In genomic region chr19:18475762-18476331, GRCh38 we compare ENCODE assay signal across 17 cellular contexts. TPM values are rescaled to one million over a fixed set of nuclear protein-coding genes. Genes with fewer than 3 reads are reported as not detected.
A peak's percentile ranks its signal among the peaks of the same experiment; 100 is the strongest.
DNase-seq lines count a peak whose midpoint lies in the region; ATAC-seq, FAIRE-seq and TF ChIP-seq lines count a peak whose summit lies in the region.
"Had no signal": no experiment of that assay in that cellular context is flagged by ENCODE, and none has a peak within 500 bp of the region (broad histone marks: within the 10 kb centered on the region; RNA-seq: fewer than 3 reads in every experiment).

No MANE protein-coding gene starts in this region.

- H3K4me3 Mint-ChIP-seq in CD8-positive, alpha-beta T cell, result peak overlapping the region; percentile 20
- no peak overlapping the region for H3K4me3 Mint-ChIP-seq in HFFc6
- H3K4me3 Mint-ChIP-seq in neural progenitor cell, result peak overlapping the region; percentile 6

- no peaks in the 10 kb centered on the region for H3K9me3 ChIP-seq in CD8-positive, alpha-beta T cell (ENCODE audit: low read length)
- H3K9me3 ChIP-seq in K562 (replicated peaks; ENCODE audit: control insufficient read depth, insufficient read depth, low read depth, low read length), result no peaks in the 10 kb centered on the region
- H3K9me3 ChIP-seq in neural progenitor cell (ENCODE audit: low read depth), result no peaks in the 10 kb centered on the region

- H3K79me2 ChIP-seq in K562 (ENCODE audit: control insufficient read depth, insufficient read depth, low read length) (peaks cover 73% of the 10 kb centered on the region), neural progenitor cell (ENCODE audit: low read depth) (peaks cover 9% of the 10 kb centered on the region)

- no peaks in the 10 kb centered on the region for H3K27me3 Mint-ChIP-seq in CD8-positive, alpha-beta T cell (ENCODE audit: low read depth)
- peaks cover 1% of the 10 kb centered on the region; the same call in 1 of the 2 replicates for H3K27me3 Mint-ChIP-seq in HFFc6 (ENCODE audit: insufficient read depth)
- H3K27me3 Mint-ChIP-seq in neural progenitor cell (ENCODE audit: insufficient read depth, low read depth), result no peaks in the 10 kb centered on the region

- POLR2A ChIA-PET in CD8-positive, alpha-beta T cell (lab: Charles Lee), result interaction anchor here (1.6 kb wide), 1 partner anchor 82 kb away, joined by 4 read pairs; the partner anchor contains the start of gene KXD1
- POLR2A ChIA-PET in K562 (lab: Yijun Ruan, JAX), result interaction anchor here (0.5 to 1.0 kb wide), 2 partner anchors 11 to 97 kb away, joined by 3 to 5 read pairs; no protein-coding TSS in a partner anchor

- WGBS in K562 (ENCODE audit: insufficient coverage, low coverage, missing lambda C conversion rate), result 85% methylated on average over 17 of the region's 19 CpGs

- intact Hi-C loops in CD8-positive, alpha-beta T cell (cut with DNase I, micrococcal nuclease), result loop anchor here in 1 of 2 experiments (1.0 kb wide), 2 partner anchors 20 to 45 kb away; no protein-coding TSS in a partner anchor
- intact Hi-C loops in K562 (cut with micrococcal nuclease), result loop anchor here (5.0 kb wide), 1 partner anchor 116 kb away; no protein-coding TSS in a partner anchor

- H3K9me3 Mint-ChIP-seq in CD8-positive, alpha-beta T cell, result no peaks in the 10 kb centered on the region
- H3K9me3 Mint-ChIP-seq in HFFc6 (no peaks in the 10 kb centered on the region), neural progenitor cell (peaks cover 2% of the 10 kb centered on the region)

- H2AFZ ChIP-seq in K562 (ENCODE audit: low read depth, low read length) (no peak overlapping the region), neural progenitor cell (replicated peaks) (no peak overlapping the region)

- ATAC-seq in CD8-positive, alpha-beta T cell, result no peak
- no peak for ATAC-seq in K562
- no peak for ATAC-seq in GM18511 (IDR thresholded peaks at IDR 0.05; ENCODE audit: unreplicated experiment)
- ATAC-seq in GM18519 (IDR thresholded peaks at IDR 0.05; ENCODE audit: low FRiP score, unreplicated experiment), result no peak
- ATAC-seq: esophagus mucosa had no signal

- H3K9ac ChIP-seq in K562 (ENCODE audit: insufficient read depth in 1 of 2, low read depth in 2 of 2, low read length in 2 of 2) (0 out of 4 replicates have a peak overlapping the region, but pooled peaks of 1 of the 2 experiments have one; percentile 4), neural progenitor cell (no peak overlapping the region)

- peaks cover 3% of the 10 kb centered on the region for H3K36me3 ChIP-seq in CD8-positive, alpha-beta T cell (ENCODE audit: insufficient read depth, low read length)
- H3K36me3 ChIP-seq in K562 (ENCODE audit: control insufficient read depth, insufficient read depth, low read length), result peaks cover 17% of the 10 kb centered on the region; the same call in 2 of the 3 replicates
- H3K36me3 ChIP-seq in neural progenitor cell, result no peaks in the 10 kb centered on the region

- CTCF ChIA-PET in CD8-positive, alpha-beta T cell (lab: Charles Lee), result interaction anchor here (3.4 kb wide), 1 partner anchor 372 kb away, joined by 11 read pairs; no protein-coding TSS in a partner anchor
- CTCF ChIA-PET in K562 (lab: Yijun Ruan, JAX; ENCODE audit: low intra/inter-chr PET ratio), result no interaction called here

- BruUV-seq in K562 (replicated peaks; lab: Mats Ljungman, UMichigan), result no TSS peak

- in situ Hi-C loops in K562 (cut with MboI), result no loop called here

- no peak for TF ChIP-seq RAD21 in K562 (CRISPR knock-in tag; conservative IDR thresholded peaks at IDR 0.05 in 1 of 2, IDR thresholded peaks at IDR 0.05 in 1 of 2)

- TF ChIP-seq CTCF in CD8-positive, alpha-beta T cell (IDR thresholded peaks at IDR 0.05), result no peak
- TF ChIP-seq CTCF in HFFc6 (IDR thresholded peaks at IDR 0.05) (no peak), K562 (IDR thresholded peaks at IDR 0.05 in 2 of 3, conservative IDR thresholded peaks at IDR 0.05 in 1 of 3; ENCODE audit: insufficient read depth in 2 of 3, low read depth in 1 of 3, low read length in 3 of 3) (no peak), neural progenitor cell (IDR thresholded peaks at IDR 0.05) (no peak)

- no peaks in the 10 kb centered on the region for H3K27me3 ChIP-seq in CD8-positive, alpha-beta T cell (ENCODE audit: insufficient read depth, low read length)
- H3K27me3 ChIP-seq in K562 (ENCODE audit: control insufficient read depth in 2 of 2, insufficient read depth in 2 of 2, low read length in 2 of 2), result no peaks in the 10 kb centered on the region
- no peaks in the 10 kb centered on the region for H3K27me3 ChIP-seq in neural progenitor cell

- no peak overlapping the region for H3K4me3 ChIP-seq in CD8-positive, alpha-beta T cell (ENCODE audit: low read depth, low read length)
- no peak overlapping the region for H3K4me3 ChIP-seq in K562
- H3K4me3 ChIP-seq in neural progenitor cell, result no peak overlapping the region

- peaks cover 3% of the 10 kb centered on the region for H3K9me1 ChIP-seq in K562 (ENCODE audit: control insufficient read depth, insufficient read depth, low read length)

- H3K4me2 ChIP-seq in K562 (ENCODE audit: insufficient read depth, low read length), result no peak overlapping the region
- no peak overlapping the region for H3K4me2 ChIP-seq in neural progenitor cell

- peak overlapping the region; percentile 90 for H3K27ac Mint-ChIP-seq in CD8-positive, alpha-beta T cell
- peak overlapping the region; percentile 62; the same call in 1 of the 2 replicates for H3K27ac Mint-ChIP-seq in HFFc6
- peak overlapping the region; percentile 5 for H3K27ac Mint-ChIP-seq in neural progenitor cell

- peaks cover 60% of the 10 kb centered on the region for H3K4me1 Mint-ChIP-seq in CD8-positive, alpha-beta T cell (ENCODE audit: low read depth)
- H3K4me1 Mint-ChIP-seq in HFFc6 (ENCODE audit: low read depth) (peaks cover 49% of the 10 kb centered on the region), neural progenitor cell (peaks cover 22% of the 10 kb centered on the region)

- H4K20me1 ChIP-seq in K562 (replicated peaks; ENCODE audit: control insufficient read depth, insufficient read depth, low read length), result peaks cover 35% of the 10 kb centered on the region
- peaks cover 34% of the 10 kb centered on the region for H4K20me1 ChIP-seq in neural progenitor cell (ENCODE audit: low read depth)

- FAIRE-seq in K562 (lab: Jason Lieb, UNC), result no peak
- FAIRE-seq: colon, GM19239 had no signal

- no peak for TF ChIP-seq POLR2A in K562 (conservative IDR thresholded peaks at IDR 0.05)

- peak overlapping the region; percentile 42 for H3K27ac ChIP-seq in CD8-positive, alpha-beta T cell (ENCODE audit: low read depth, low read length)
- H3K27ac ChIP-seq in K562 (ENCODE audit: extremely low read depth, low read depth, low read length) (no peak overlapping the region), neural progenitor cell (no peak overlapping the region)
- H3K27ac ChIP-seq: C4-2B had no signal

- no peak for TF ChIP-seq EP300 in K562 (IDR thresholded peaks at IDR 0.05; ENCODE audit: low read length)

- no peaks in the 10 kb centered on the region for H3F3A ChIP-seq in neural progenitor cell (ENCODE audit: low read depth)

- no peak for DNase-seq in CD8-positive, alpha-beta T cell
- DNase-seq in HFFc6 (no peak), K562 (ENCODE audit: extremely low read depth in 1 of 4, low spot score in 3 of 4) (no peak), neural progenitor cell (ENCODE audit: low spot score) (no peak), NCI-H226 (no peak)
- DNase-seq: anterior cingulate cortex; head of caudate nucleus; NCI-H2029 treated with DMSO at 0.1 percent for 48 hours; NCI-H774; stimulated activated CD4-positive, alpha-beta T cell treated with anti-CD3 and anti-CD28 coated beads, Interleukin-1b, Interleukin-23, amount 100 ng/mL, for 48 hours; trophoblast cell had no signal

- H3K36me3 Mint-ChIP-seq in CD8-positive, alpha-beta T cell, result peaks cover 25% of the 10 kb centered on the region
- H3K36me3 Mint-ChIP-seq in HFFc6 (ENCODE audit: low read depth) (0 out of 2 replicates have a peak, but pooled peaks cover 9% of the 10 kb centered on the region), neural progenitor cell (peaks cover 7% of the 10 kb centered on the region)

- H3K4me1 ChIP-seq in CD8-positive, alpha-beta T cell (ENCODE audit: insufficient read depth, low read length), result peaks cover 56% of the 10 kb centered on the region
- H3K4me1 ChIP-seq in K562 (replicated peaks in 1 of 2; ENCODE audit: control insufficient read depth in 2 of 2, insufficient read depth in 2 of 2, low read length in 2 of 2) (peaks cover 30 to 52% of the 10 kb centered on the region in 2 experiments), neural progenitor cell (no peaks in the 10 kb centered on the region)

RNA-seq across cellular contexts. Expression of gene ISYNA1, which starts 37.9 kb away (rescaled TPM):
- 10 to 100 TPM; 54.5 to 54.7 TPM for total RNA-seq in CD8-positive, alpha-beta T cell
- total RNA-seq in HFFc6 (2021; fragmentation: NEBNext Ultra II Directional; extraction: Animal tissue kit (Norgen Biotek cat#: 25700)), result 1 to 10 TPM; 2.3 to 3.7 (median 3.2) TPM
- 155 and 651 TPM in 2 replicates for total RNA-seq in K562 (2011; cell fraction: chromatin; rRNA removed; ENCODE audit: low replicate concordance)
- total RNA-seq in K562 (2011; cell fraction: nucleolus; rRNA removed), result 616 and 678 TPM in 2 replicates
- total RNA-seq in K562 (2011; cell fraction: nucleoplasm; rRNA removed), result 226 and 284 TPM in 2 replicates
- total RNA-seq in K562 (2014; rRNA removed), result 180 and 202 TPM in 2 replicates
- 14.6 and 32.0 TPM in 2 replicates for total RNA-seq in K562 (2014; rRNA removed; fragmentation: Illumina TruSeq; extraction: Trizol)
- 93.2 and 96.8 TPM in 2 replicates for total RNA-seq in K562 (2015; rRNA removed; fragmentation: Illumina TruSeq; extraction: Trizol)
- total RNA-seq in K562 (2021), result 435 and 460 TPM in 2 replicates
- polyA plus RNA-seq in K562 (2011; rRNA removed), result 99.3 and 191 TPM in 2 replicates
- 148 and 356 TPM in 2 replicates for polyA plus RNA-seq in K562 (2011; cell fraction: cytosol; rRNA removed)
- 1,012 and 1,382 TPM in 2 replicates for polyA plus RNA-seq in K562 (2011; cell fraction: nucleus; rRNA removed)
- polyA plus RNA-seq in K562 (2012), result 319 and 453 TPM in 2 replicates
- 73.2 and 198 TPM in 2 replicates for polyA plus RNA-seq in K562 (2014; fragmentation: Illumina TruSeq; extraction: Trizol)
- polyA plus RNA-seq in K562 (2014; fragmentation: Nextera tagmentation; extraction: Ambion mirVana), result 10 to 100 TPM; 21.8 to 57.6 TPM
- 376 and 380 TPM in 2 replicates for polyA plus RNA-seq in K562 (2014; rRNA removed)
- 36.7 and 52.6 TPM in 2 replicates for polyA minus RNA-seq in K562 (2011; rRNA and poly(A)+ RNA removed)
- 173 and 245 TPM in 2 replicates for polyA minus RNA-seq in K562 (2011; cell fraction: cytosol; rRNA and poly(A)+ RNA removed)
- polyA minus RNA-seq in K562 (2011; cell fraction: nucleus; rRNA and poly(A)+ RNA removed), result 114 and 124 TPM in 2 replicates
- 81.7 and 203 TPM in 2 replicates for total RNA-seq in neural progenitor cell (ENCODE audit: low replicate concordance)

RNA-seq across cellular contexts. Expression of gene ELL, which starts 46.0 kb away (rescaled TPM):
- 10 to 100 TPM; 73.4 to 75.2 TPM for total RNA-seq in CD8-positive, alpha-beta T cell
- 10 to 100 TPM; 15.7 to 17.8 (median 16.4) TPM for total RNA-seq in HFFc6 (2021; fragmentation: NEBNext Ultra II Directional; extraction: Animal tissue kit (Norgen Biotek cat#: 25700))
- 26.9 and 68.3 TPM in 2 replicates for total RNA-seq in K562 (2011; cell fraction: chromatin; rRNA removed; ENCODE audit: low replicate concordance)
- 36.6 and 44.4 TPM in 2 replicates for total RNA-seq in K562 (2011; cell fraction: nucleolus; rRNA removed)
- 26.0 and 26.8 TPM in 2 replicates for total RNA-seq in K562 (2011; cell fraction: nucleoplasm; rRNA removed)
- total RNA-seq in K562 (2014; rRNA removed) (12.9 and 16.3 TPM in 2 replicates), K562 (2014; rRNA removed; fragmentation: Illumina TruSeq; extraction: Trizol) (2.8 and 3.2 TPM in 2 replicates), K562 (2015; rRNA removed; fragmentation: Illumina TruSeq; extraction: Trizol) (5.4 and 6.0 TPM in 2 replicates), K562 (2021) (22.1 and 22.5 TPM in 2 replicates), neural progenitor cell (ENCODE audit: low replicate concordance) (2.9 and 9.8 TPM in 2 replicates)
- polyA plus RNA-seq in K562 (2011; rRNA removed) (4.0 and 9.2 TPM in 2 replicates), K562 (2014; fragmentation: Illumina TruSeq; extraction: Trizol) (4.1 and 9.6 TPM in 2 replicates), K562 (2014; fragmentation: Nextera tagmentation; extraction: Ambion mirVana) (under 1 TPM; 0.24 to 0.45 TPM), K562 (2014; rRNA removed) (9.0 and 13.2 TPM in 2 replicates)
- polyA plus RNA-seq in K562 (2011; cell fraction: cytosol; rRNA removed), result 4.9 and 11.1 TPM in 2 replicates
- 14.6 and 22.8 TPM in 2 replicates for polyA plus RNA-seq in K562 (2011; cell fraction: nucleus; rRNA removed)
- 12.3 and 14.0 TPM in 2 replicates for polyA plus RNA-seq in K562 (2012)
- 2.8 and 4.1 TPM in 2 replicates for polyA minus RNA-seq in K562 (2011; rRNA and poly(A)+ RNA removed)
- 7.6 and 14.9 TPM in 2 replicates for polyA minus RNA-seq in K562 (2011; cell fraction: cytosol; rRNA and poly(A)+ RNA removed)
- 7.0 and 10.7 TPM in 2 replicates for polyA minus RNA-seq in K562 (2011; cell fraction: nucleus; rRNA and poly(A)+ RNA removed)

RNA-seq across cellular contexts. Expression of gene SSBP4, which starts 56.6 kb away (rescaled TPM):
- 10 to 100 TPM; 49.9 to 58.2 TPM for total RNA-seq in CD8-positive, alpha-beta T cell
- 10 to 100 TPM; 76.4 to 84.3 (median 80.4) TPM for total RNA-seq in HFFc6 (2021; fragmentation: NEBNext Ultra II Directional; extraction: Animal tissue kit (Norgen Biotek cat#: 25700))
- total RNA-seq in K562 (2011; cell fraction: chromatin; rRNA removed; ENCODE audit: low replicate concordance), result 28.5 and 141 TPM in 2 replicates
- total RNA-seq in K562 (2011; cell fraction: nucleolus; rRNA removed), result 209 and 228 TPM in 2 replicates
- 68.6 and 76.2 TPM in 2 replicates for total RNA-seq in K562 (2011; cell fraction: nucleoplasm; rRNA removed)
- total RNA-seq in K562 (2014; rRNA removed) (125 and 188 TPM in 2 replicates), K562 (2014; rRNA removed; fragmentation: Illumina TruSeq; extraction: Trizol) (21.2 and 21.4 TPM in 2 replicates), K562 (2015; rRNA removed; fragmentation: Illumina TruSeq; extraction: Trizol) (72.3 and 76.3 TPM in 2 replicates), K562 (2021) (189 TPM in 2 replicates), neural progenitor cell (ENCODE audit: low replicate concordance) (21.1 and 50.5 TPM in 2 replicates)
- polyA plus RNA-seq in K562 (2011; rRNA removed) (20.1 and 25.9 TPM in 2 replicates), K562 (2014; fragmentation: Illumina TruSeq; extraction: Trizol) (39.0 and 114 TPM in 2 replicates), K562 (2014; fragmentation: Nextera tagmentation; extraction: Ambion mirVana) (1 to 10 TPM; 1.1 to 1.9 TPM), K562 (2014; rRNA removed) (119 and 133 TPM in 2 replicates)
- 25.4 and 118 TPM in 2 replicates for polyA plus RNA-seq in K562 (2011; cell fraction: cytosol; rRNA removed)
- 134 and 296 TPM in 2 replicates for polyA plus RNA-seq in K562 (2011; cell fraction: nucleus; rRNA removed)
- polyA plus RNA-seq in K562 (2012), result 81.3 and 110 TPM in 2 replicates
- 3.6 and 7.0 TPM in 2 replicates for polyA minus RNA-seq in K562 (2011; rRNA and poly(A)+ RNA removed)
- 37.3 and 43.8 TPM in 2 replicates for polyA minus RNA-seq in K562 (2011; cell fraction: cytosol; rRNA and poly(A)+ RNA removed)
- 85.0 and 105 TPM in 2 replicates for polyA minus RNA-seq in K562 (2011; cell fraction: nucleus; rRNA and poly(A)+ RNA removed)

Comparison
In these comparisons a context has a peak if more than half of its experiments do, and no peak if none do; other contexts are left out.
1. H3K27ac Mint-ChIP-seq: peak in every context shown above with its lines; median percentile 90 in CD8-positive, alpha-beta T cell; 62 in HFFc6; 5 in neural progenitor cell.